ENCODE assay signal across 1 cellular context in the genomic region with DNA sequence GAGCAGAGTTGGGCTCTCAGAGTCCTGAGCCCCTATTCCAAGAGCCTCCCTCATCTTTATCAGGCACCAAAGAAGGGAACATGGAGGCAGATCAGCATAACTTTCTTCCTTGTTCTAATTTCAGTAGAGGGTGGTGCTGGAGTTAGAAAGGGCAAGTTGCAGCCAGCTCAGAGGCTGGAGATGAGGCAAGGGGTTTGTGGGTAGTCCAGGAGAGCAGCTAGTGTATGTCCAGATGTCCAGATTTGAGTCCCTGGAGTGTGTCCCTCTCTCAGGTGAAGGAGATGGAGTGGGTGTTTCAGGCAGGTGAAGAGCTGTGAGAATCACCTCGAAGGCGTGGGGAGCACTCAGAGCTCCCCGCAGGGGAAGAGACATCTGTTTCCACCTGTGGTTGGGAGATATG.
TF ChIP-seq lines count a peak whose summit lies in the region.

No MANE protein-coding gene starts in this region.

TF ChIP-seq in GM23338, 12 proteins besides CTCF, POLR2A, EP300 and RAD21:
- no peak for TF ChIP-seq EZH2 (IDR thresholded peaks at IDR 0.05; ENCODE audit: low read depth, unreplicated experiment)
- no peak for TF ChIP-seq STAT1 (IDR thresholded peaks at IDR 0.05; ENCODE audit: unreplicated experiment)
- no peak for TF ChIP-seq ZNF331 (CRISPR knock-in tag; IDR thresholded peaks at IDR 0.05; ENCODE audit: low read depth)
- no peak for TF ChIP-seq CREB1 (CRISPR knock-in tag; IDR thresholded peaks at IDR 0.05; ENCODE audit: low read depth)
- no peak for TF ChIP-seq EZH2phosphoT487 (IDR thresholded peaks at IDR 0.05; ENCODE audit: unreplicated experiment)
- TF ChIP-seq JUNB (IDR thresholded peaks at IDR 0.05; ENCODE audit: unreplicated experiment), result no peak
- TF ChIP-seq POLR2AphosphoS5 (IDR thresholded peaks at IDR 0.05; ENCODE audit: low read depth), result no peak
- TF ChIP-seq, protein P1, sequence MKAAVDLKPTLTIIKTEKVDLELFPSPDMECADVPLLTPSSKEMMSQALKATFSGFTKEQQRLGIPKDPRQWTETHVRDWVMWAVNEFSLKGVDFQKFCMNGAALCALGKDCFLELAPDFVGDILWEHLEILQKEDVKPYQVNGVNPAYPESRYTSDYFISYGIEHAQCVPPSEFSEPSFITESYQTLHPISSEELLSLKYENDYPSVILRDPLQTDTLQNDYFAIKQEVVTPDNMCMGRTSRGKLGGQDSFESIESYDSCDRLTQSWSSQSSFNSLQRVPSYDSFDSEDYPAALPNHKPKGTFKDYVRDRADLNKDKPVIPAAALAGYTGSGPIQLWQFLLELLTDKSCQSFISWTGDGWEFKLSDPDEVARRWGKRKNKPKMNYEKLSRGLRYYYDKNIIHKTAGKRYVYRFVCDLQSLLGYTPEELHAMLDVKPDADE (IDR thresholded peaks at IDR 0.05), result no peak
- TF ChIP-seq, protein P2, sequence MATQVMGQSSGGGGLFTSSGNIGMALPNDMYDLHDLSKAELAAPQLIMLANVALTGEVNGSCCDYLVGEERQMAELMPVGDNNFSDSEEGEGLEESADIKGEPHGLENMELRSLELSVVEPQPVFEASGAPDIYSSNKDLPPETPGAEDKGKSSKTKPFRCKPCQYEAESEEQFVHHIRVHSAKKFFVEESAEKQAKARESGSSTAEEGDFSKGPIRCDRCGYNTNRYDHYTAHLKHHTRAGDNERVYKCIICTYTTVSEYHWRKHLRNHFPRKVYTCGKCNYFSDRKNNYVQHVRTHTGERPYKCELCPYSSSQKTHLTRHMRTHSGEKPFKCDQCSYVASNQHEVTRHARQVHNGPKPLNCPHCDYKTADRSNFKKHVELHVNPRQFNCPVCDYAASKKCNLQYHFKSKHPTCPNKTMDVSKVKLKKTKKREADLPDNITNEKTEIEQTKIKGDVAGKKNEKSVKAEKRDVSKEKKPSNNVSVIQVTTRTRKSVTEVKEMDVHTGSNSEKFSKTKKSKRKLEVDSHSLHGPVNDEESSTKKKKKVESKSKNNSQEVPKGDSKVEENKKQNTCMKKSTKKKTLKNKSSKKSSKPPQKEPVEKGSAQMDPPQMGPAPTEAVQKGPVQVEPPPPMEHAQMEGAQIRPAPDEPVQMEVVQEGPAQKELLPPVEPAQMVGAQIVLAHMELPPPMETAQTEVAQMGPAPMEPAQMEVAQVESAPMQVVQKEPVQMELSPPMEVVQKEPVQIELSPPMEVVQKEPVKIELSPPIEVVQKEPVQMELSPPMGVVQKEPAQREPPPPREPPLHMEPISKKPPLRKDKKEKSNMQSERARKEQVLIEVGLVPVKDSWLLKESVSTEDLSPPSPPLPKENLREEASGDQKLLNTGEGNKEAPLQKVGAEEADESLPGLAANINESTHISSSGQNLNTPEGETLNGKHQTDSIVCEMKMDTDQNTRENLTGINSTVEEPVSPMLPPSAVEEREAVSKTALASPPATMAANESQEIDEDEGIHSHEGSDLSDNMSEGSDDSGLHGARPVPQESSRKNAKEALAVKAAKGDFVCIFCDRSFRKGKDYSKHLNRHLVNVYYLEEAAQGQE (IDR thresholded peaks at IDR 0.05; ENCODE audit: unreplicated experiment), result no peak
- no peak for TF ChIP-seq ZNF114 (CRISPR knock-in tag; IDR thresholded peaks at IDR 0.05)
- TF ChIP-seq, protein P3, sequence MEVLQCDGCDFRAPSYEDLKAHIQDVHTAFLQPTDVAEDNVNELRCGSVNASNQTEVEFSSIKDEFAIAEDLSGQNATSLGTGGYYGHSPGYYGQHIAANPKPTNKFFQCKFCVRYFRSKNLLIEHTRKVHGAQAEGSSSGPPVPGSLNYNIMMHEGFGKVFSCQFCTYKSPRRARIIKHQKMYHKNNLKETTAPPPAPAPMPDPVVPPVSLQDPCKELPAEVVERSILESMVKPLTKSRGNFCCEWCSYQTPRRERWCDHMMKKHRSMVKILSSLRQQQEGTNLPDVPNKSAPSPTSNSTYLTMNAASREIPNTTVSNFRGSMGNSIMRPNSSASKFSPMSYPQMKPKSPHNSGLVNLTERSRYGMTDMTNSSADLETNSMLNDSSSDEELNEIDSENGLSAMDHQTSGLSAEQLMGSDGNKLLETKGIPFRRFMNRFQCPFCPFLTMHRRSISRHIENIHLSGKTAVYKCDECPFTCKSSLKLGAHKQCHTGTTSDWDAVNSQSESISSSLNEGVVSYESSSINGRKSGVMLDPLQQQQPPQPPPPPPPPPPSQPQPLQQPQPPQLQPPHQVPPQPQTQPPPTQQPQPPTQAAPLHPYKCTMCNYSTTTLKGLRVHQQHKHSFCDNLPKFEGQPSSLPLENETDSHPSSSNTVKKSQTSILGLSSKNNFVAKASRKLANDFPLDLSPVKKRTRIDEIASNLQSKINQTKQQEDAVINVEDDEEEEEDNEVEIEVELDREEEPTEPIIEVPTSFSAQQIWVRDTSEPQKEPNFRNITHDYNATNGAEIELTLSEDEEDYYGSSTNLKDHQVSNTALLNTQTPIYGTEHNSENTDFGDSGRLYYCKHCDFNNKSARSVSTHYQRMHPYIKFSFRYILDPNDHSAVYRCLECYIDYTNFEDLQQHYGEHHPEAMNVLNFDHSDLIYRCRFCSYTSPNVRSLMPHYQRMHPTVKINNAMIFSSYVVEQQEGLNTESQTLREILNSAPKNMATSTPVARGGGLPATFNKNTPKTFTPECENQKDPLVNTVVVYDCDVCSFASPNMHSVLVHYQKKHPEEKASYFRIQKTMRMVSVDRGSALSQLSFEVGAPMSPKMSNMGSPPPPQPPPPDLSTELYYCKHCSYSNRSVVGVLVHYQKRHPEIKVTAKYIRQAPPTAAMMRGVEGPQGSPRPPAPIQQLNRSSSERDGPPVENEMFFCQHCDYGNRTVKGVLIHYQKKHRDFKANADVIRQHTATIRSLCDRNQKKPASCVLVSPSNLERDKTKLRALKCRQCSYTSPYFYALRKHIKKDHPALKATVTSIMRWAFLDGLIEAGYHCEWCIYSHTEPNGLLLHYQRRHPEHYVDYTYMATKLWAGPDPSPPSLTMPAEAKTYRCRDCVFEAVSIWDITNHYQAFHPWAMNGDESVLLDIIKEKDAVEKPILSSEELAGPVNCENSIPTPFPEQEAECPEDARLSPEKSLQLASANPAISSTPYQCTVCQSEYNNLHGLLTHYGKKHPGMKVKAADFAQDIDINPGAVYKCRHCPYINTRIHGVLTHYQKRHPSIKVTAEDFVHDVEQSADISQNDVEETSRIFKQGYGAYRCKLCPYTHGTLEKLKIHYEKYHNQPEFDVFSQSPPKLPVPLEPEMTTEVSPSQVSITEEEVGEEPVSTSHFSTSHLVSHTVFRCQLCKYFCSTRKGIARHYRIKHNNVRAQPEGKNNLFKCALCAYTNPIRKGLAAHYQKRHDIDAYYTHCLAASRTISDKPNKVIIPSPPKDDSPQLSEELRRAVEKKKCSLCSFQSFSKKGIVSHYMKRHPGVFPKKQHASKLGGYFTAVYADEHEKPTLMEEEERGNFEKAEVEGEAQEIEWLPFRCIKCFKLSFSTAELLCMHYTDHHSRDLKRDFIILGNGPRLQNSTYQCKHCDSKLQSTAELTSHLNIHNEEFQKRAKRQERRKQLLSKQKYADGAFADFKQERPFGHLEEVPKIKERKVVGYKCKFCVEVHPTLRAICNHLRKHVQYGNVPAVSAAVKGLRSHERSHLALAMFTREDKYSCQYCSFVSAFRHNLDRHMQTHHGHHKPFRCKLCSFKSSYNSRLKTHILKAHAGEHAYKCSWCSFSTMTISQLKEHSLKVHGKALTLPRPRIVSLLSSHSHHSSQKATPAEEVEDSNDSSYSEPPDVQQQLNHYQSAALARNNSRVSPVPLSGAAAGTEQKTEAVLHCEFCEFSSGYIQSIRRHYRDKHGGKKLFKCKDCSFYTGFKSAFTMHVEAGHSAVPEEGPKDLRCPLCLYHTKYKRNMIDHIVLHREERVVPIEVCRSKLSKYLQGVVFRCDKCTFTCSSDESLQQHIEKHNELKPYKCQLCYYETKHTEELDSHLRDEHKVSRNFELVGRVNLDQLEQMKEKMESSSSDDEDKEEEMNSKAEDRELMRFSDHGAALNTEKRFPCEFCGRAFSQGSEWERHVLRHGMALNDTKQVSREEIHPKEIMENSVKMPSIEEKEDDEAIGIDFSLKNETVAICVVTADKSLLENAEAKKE (CRISPR knock-in tag; IDR thresholded peaks at IDR 0.05), result no peak
- no peak for TF ChIP-seq NANOG (IDR thresholded peaks at IDR 0.05; ENCODE audit: borderline replicate concordance)
